Comparison of ENCODE assay signal across 7 cellular contexts in genomic region chr1:148768541-148768940, GRCh38. TPM values are rescaled to one million over a fixed set of nuclear protein-coding genes. Genes with fewer than 3 reads are reported as not detected.
"Had no signal": no experiment of that assay in that cellular context is flagged by ENCODE, and none has a peak within 500 bp of the region (broad histone marks: within the 10 kb centered on the region; RNA-seq: fewer than 3 reads in every experiment).

No MANE protein-coding gene starts in this region.

RNA-seq across cellular contexts. Expression of gene NUDT4B, which starts 20.0 kb away (rescaled TPM):
- total RNA-seq: activated CD8-positive, alpha-beta T cell treated with anti-CD3 and anti-CD28 coated beads, Interleukin-2, amount 10 ng/mL, durations not matched to agents 7 days and 5 days; activated naive CD4-positive, alpha-beta T cell treated with anti-CD3 and anti-CD28 coated beads for 36 hours; cardiac septum; chondrocyte; T-helper 1 cell treated with Interleukin-12 subunit alpha and Interleukin-12 subunit beta and Interleukin-4 antibody, amounts not matched to agents 30 ng/mL and 1 ng/mL, for 36 hours; T-helper 17 cell; WTC11 had no signal
